In the genomic region with DNA sequence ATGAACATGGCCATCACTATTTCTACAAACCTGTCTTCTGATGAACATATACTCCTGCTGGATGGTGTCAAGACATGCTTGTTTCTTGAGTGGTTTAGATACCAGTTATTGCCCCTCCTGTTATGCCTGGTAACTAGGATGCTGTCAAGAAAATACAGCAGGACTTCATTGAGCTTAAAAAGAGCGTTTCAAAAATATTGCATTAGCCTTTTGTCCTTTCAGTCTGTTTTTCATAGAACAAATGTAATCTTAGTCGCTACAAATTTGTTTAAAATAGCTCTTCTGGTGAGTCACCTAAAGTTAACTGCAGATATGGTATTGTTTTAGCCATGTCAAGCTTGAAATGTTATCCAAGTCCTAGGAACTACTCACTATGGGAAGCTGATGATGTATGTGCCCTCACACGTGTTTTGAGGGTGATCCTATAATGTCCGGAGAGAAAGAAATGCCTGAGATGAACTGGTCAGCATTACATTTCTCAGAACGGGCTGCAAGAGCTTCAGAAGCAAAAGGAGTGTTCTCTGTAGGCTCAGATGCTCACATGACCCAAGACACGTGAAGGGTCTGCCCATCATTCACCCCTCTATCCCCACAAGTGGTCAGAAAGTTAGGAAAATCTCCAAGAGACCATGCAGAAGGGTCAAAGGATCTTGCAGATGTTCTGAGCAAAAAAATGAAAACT, we compare ENCODE assay signal across 11 cellular contexts. TPM values are rescaled to one million over a fixed set of nuclear protein-coding genes. Genes with fewer than 3 reads are reported as not detected.
DNase-seq lines count a peak whose midpoint lies in the region; ATAC-seq and TF ChIP-seq lines count a peak whose summit lies in the region.
"Had no signal": no experiment of that assay in that cellular context is flagged by ENCODE, and none has a peak within 500 bp of the region (broad histone marks: within the 10 kb centered on the region; RNA-seq: fewer than 3 reads in every experiment).

No MANE protein-coding gene starts in this region.

- peaks cover 0 to 6% (median 0%) of the 10 kb centered on the region in 3 donors for H3K27me3 Mint-ChIP-seq in CD14-positive monocyte (ENCODE audit: low read depth in 3 of 3)

- no peak for TF ChIP-seq CTCF in cardiac fibroblast (IDR thresholded peaks at IDR 0.05; ENCODE audit: low read depth, low read length)
- TF ChIP-seq CTCF in liver (IDR thresholded peaks at IDR 0.05; ENCODE audit: low read depth, low read length, missing input control), result no peak
- no peak for TF ChIP-seq CTCF in thoracic aorta (IDR thresholded peaks at IDR 0.05)
- no peak for TF ChIP-seq CTCF in CD14-positive monocyte (IDR thresholded peaks at IDR 0.05)

- H3K9me3 Mint-ChIP-seq in CD14-positive monocyte, result peaks cover 0 to 2% (median 0%) of the 10 kb centered on the region in 7 donors
- H3K9me3 Mint-ChIP-seq: activated naive CD4-positive, alpha-beta T cell treated with anti-CD3 and anti-CD28 coated beads, Interleukin-2, amount 50 U/mL, for 24 hours had no signal

- H3K27ac ChIP-seq in liver (ENCODE audit: low read depth in 1 of 2, low read length in 2 of 2) (peak overlapping the region; percentile 84), thoracic aorta (peak overlapping the region; percentile 71 to 75)

- no peak for TF ChIP-seq RAD21 in Ishikawa (IDR thresholded peaks at IDR 0.05; ENCODE audit: low read depth)
- no peak for TF ChIP-seq RAD21 in liver (IDR thresholded peaks at IDR 0.05)

- H3K27ac Mint-ChIP-seq in CD14-positive monocyte, result no peak overlapping the region

- intact Hi-C loops in CD14-positive monocyte (cut with micrococcal nuclease), result loop anchor here in 1 of 2 donors (5.0 to 10.0 kb wide), 2 partner anchors 409 to 468 kb away; no protein-coding TSS in a partner anchor

- ATAC-seq in thoracic aorta (ENCODE audit: insufficient number of reproducible peaks, low FRiP score, low read depth) (no peak), left lobe of liver (no peak), GM18907 (IDR thresholded peaks at IDR 0.05; ENCODE audit: unreplicated experiment) (no peak), HG03469 (IDR thresholded peaks at IDR 0.05; ENCODE audit: unreplicated experiment) (no peak)

- H3K4me3 Mint-ChIP-seq in CD14-positive monocyte, result no peak overlapping the region
- H3K4me3 Mint-ChIP-seq: activated naive CD4-positive, alpha-beta T cell treated with anti-CD3 and anti-CD28 coated beads, Interleukin-2, amount 50 U/mL, for 24 hours had no signal

- H3K9ac ChIP-seq in liver (ENCODE audit: low read depth in 1 of 2, low read length in 2 of 2), result peak overlapping the region in 1 of 2 donors; percentile 18

- no peaks in the 10 kb centered on the region for H3K36me3 Mint-ChIP-seq in CD14-positive monocyte
- H3K36me3 Mint-ChIP-seq: activated naive CD4-positive, alpha-beta T cell treated with anti-CD3 and anti-CD28 coated beads, Interleukin-2, amount 50 U/mL, for 24 hours had no signal

- H3K4me3 ChIP-seq in cardiac fibroblast (replicated peaks in 1 of 2; ENCODE audit: low read depth in 2 of 2, low read length in 2 of 2) (no peak overlapping the region), liver (ENCODE audit: low read depth in 1 of 3, low read length in 3 of 3) (no peak overlapping the region), thoracic aorta (no peak overlapping the region)

- H3K36me3 ChIP-seq in liver (ENCODE audit: control insufficient read depth in 4 of 4, insufficient read depth in 3 of 4, low read depth in 1 of 4, low read length in 3 of 4) (no peaks in the 10 kb centered on the region), thoracic aorta (no peaks in the 10 kb centered on the region)

- H3K27me3 ChIP-seq in liver (ENCODE audit: control insufficient read depth in 4 of 4, insufficient read depth in 4 of 4, low read length in 3 of 4), result no peaks in the 10 kb centered on the region
- no peaks in the 10 kb centered on the region for H3K27me3 ChIP-seq in thoracic aorta (replicated peaks; ENCODE audit: insufficient read depth)

- DNase-seq in cardiac fibroblast (ENCODE audit: low read depth in 2 of 2) (peak; percentile 90 to 93), thoracic aorta (ENCODE audit: low spot score) (no peak), CD14-positive monocyte (ENCODE audit: low spot score) (no peak), left lobe of liver (ENCODE audit: low spot score) (no peak)
- DNase-seq: activated CD4-positive, alpha-beta T cell treated with anti-CD3 and anti-CD28 coated beads for 48 hours; NCI-H226 had no signal

- WGBS in liver, result 67% methylated on average over 6 of the region's 6 CpGs

- H3K4me1 ChIP-seq in liver (ENCODE audit: control insufficient read depth in 4 of 4, insufficient read depth in 4 of 4, low read length in 3 of 4) (peaks cover 19 to 53% (median 41%) of the 10 kb centered on the region in 4 donors), thoracic aorta (ENCODE audit: control insufficient read depth in 1 of 2, low read depth in 2 of 2) (peaks cover 51 to 85% of the 10 kb centered on the region in 2 donors)

- TF ChIP-seq EP300 in Ishikawa (IDR thresholded peaks at IDR 0.05; ENCODE audit: borderline replicate concordance), result peak; percentile 73; the same call in 1 of the 2 replicates

- H3K9me3 ChIP-seq in liver (ENCODE audit: control insufficient read depth in 4 of 4, low read length in 3 of 4) (no peaks in the 10 kb centered on the region), thoracic aorta (no peaks in the 10 kb centered on the region)

- peaks cover 40% of the 10 kb centered on the region for H3K4me1 Mint-ChIP-seq in CD14-positive monocyte

TF ChIP-seq in Ishikawa, 13 proteins besides CTCF, POLR2A, EP300 and RAD21 (continues in another document):
- TF ChIP-seq CREB1 (IDR thresholded peaks at IDR 0.05; ENCODE audit: low read depth) (no peak), CEBPB (IDR thresholded peaks at IDR 0.05) (0 out of 2 replicates have a peak, but pooled peaks have one; percentile 30), USF1 (IDR thresholded peaks at IDR 0.05) (peak; percentile 51; the same call in 1 of the 2 replicates), EGR1 (IDR thresholded peaks at IDR 0.05) (no peak), TCF12 (IDR thresholded peaks at IDR 0.05; ENCODE audit: low read depth) (peak; percentile 76), TEAD4 (IDR thresholded peaks at IDR 0.05) (peak; percentile 37; the same call in 1 of the 2 replicates), NFIC (IDR thresholded peaks at IDR 0.05) (peak; percentile 47; the same call in 1 of the 2 replicates), YY1 (IDR thresholded peaks at IDR 0.05; ENCODE audit: low read depth) (no peak), ZBTB7A (IDR thresholded peaks at IDR 0.05; ENCODE audit: low read depth) (no peak), TAF1 (IDR thresholded peaks at IDR 0.05; ENCODE audit: low read depth) (no peak)
- TF ChIP-seq, protein P1, sequence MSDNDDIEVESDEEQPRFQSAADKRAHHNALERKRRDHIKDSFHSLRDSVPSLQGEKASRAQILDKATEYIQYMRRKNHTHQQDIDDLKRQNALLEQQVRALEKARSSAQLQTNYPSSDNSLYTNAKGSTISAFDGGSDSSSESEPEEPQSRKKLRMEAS (IDR thresholded peaks at IDR 0.05), result peak; percentile 79

TF ChIP-seq in liver, 16 proteins besides CTCF, POLR2A, EP300 and RAD21 (continues in another document):
- TF ChIP-seq NR2F2 (IDR thresholded peaks at IDR 0.05) (no peak), HNF4G (IDR thresholded peaks at IDR 0.05) (no peak), ZBTB33 (IDR thresholded peaks at IDR 0.05) (no peak), ATF3 (IDR thresholded peaks at IDR 0.05) (no peak)

RNA-seq across cellular contexts. Expression of gene ADM, which starts 20.7 kb away (rescaled TPM):
- total RNA-seq in liver, result 10 to 100 TPM; 12.8 to 32.6 TPM
- polyA plus RNA-seq in liver, result 10 to 100 TPM in 1 of 2 donors, 1 to 10 TPM in 1; 9.7 to 33.1 TPM
- total RNA-seq in thoracic aorta, result 100 to 1,000 TPM in 1 of 2 donors, 10 to 100 TPM in 1; 50.0 to 193 TPM
- 10 to 100 TPM in 1 of 2 donors, 1 to 10 TPM in 1; 9.5 to 20.0 TPM for polyA plus RNA-seq in CD14-positive monocyte
- 9.6 TPM for total RNA-seq in left lobe of liver

RNA-seq across cellular contexts. Expression of gene SBF2, which starts 31.5 kb away (rescaled TPM):
- total RNA-seq in liver (10 to 100 TPM; 16.7 to 31.3 TPM), thoracic aorta (10 to 100 TPM; 53.8 to 60.8 TPM), left lobe of liver (16.7 TPM)
- polyA plus RNA-seq in liver (10 to 100 TPM in 1 of 2 donors, 1 to 10 TPM in 1; 7.5 to 12.7 TPM), CD14-positive monocyte (10 to 100 TPM in 1 of 2 donors, 1 to 10 TPM in 1; 8.9 to 16.4 TPM)

Comparison
In these comparisons a context has a peak if more than half of its experiments do, and no peak if none do; other contexts are left out.
1. DNase-seq: peak in cardiac fibroblast (2 of 2); none in thoracic aorta (single experiment), CD14-positive monocyte (single experiment) and left lobe of liver (single experiment).